1 cellular context compared by ENCODE assay signal in the genomic region with DNA sequence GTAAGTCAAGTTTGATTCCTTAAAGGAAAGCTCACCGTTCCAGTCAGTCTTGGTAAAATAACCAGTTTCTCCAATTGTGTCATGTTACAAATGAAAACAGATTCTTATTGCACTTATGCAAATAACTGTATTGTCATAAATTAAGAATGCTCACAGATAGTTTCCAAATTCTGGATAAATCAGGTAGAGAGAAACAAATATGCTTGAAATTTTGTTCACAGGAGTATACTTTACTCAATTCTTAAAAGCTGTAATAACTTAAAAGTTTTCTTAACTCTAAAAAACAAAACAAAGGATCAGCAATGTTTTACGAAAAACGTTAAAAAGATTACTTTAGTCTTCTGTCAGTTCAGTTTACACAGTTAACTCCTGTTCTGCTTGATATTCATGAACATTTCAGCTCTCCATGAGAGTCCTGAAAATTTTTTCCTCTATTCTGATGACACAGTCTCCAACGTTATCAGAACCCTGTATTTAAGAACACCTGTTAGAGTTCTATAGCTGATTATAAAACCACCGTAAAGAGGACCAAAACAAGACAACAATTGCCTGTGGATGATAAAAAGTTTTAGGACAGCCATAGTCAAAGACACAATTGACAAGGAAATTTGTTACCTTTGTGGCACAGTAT.
A peak's percentile ranks its signal among the peaks of the same experiment; 100 is the strongest.
TF ChIP-seq lines count a peak whose summit lies in the region.

No MANE protein-coding gene starts in this region.

TF ChIP-seq in K562, 482 proteins besides CTCF, POLR2A, EP300 and RAD21:
- TF ChIP-seq, protein P1, sequence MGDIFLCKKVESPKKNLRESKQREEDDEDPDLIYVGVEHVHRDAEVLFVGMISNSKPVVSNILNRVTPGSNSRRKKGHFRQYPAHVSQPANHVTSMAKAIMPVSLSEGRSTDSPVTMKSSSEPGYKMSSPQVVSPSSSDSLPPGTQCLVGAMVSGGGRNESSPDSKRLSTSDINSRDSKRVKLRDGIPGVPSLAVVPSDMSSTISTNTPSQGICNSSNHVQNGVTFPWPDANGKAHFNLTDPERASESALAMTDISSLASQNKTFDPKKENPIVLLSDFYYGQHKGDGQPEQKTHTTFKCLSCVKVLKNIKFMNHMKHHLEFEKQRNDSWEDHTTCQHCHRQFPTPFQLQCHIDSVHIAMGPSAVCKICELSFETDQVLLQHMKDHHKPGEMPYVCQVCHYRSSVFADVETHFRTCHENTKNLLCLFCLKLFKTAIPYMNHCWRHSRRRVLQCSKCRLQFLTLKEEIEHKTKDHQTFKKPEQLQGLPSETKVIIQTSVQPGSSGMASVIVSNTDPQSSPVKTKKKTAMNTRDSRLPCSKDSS (IDR thresholded peaks at IDR 0.05; ENCODE audit: low read depth, partially characterized antibody) = no peak
- TF ChIP-seq, protein P2, sequence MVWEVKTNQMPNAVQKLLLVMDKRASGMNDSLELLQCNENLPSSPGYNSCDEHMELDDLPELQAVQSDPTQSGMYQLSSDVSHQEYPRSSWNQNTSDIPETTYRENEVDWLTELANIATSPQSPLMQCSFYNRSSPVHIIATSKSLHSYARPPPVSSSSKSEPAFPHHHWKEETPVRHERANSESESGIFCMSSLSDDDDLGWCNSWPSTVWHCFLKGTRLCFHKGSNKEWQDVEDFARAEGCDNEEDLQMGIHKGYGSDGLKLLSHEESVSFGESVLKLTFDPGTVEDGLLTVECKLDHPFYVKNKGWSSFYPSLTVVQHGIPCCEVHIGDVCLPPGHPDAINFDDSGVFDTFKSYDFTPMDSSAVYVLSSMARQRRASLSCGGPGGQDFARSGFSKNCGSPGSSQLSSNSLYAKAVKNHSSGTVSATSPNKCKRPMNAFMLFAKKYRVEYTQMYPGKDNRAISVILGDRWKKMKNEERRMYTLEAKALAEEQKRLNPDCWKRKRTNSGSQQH (CRISPR knock-in tag; IDR thresholded peaks at IDR 0.05) = no peak
- TF ChIP-seq POLR2H (tag; IDR thresholded peaks at IDR 0.05; ENCODE audit: low read depth) (no peak), ZZZ3 (IDR thresholded peaks at IDR 0.05) (no peak), SOX6 (IDR thresholded peaks at IDR 0.05) (no peak), TRIM28 (IDR thresholded peaks at IDR 0.05) (peak; percentile 73; the same call in 1 of the 2 replicates), GATA2 (CRISPR knock-in tag; IDR thresholded peaks at IDR 0.05) (no peak), PCBP2 (IDR thresholded peaks at IDR 0.05; ENCODE audit: low read depth, low read length, poor library complexity, severe bottlenecking) (no peak), HDAC2 (IDR thresholded peaks at IDR 0.05) (no peak), CBX3 (IDR thresholded peaks at IDR 0.05; ENCODE audit: borderline replicate concordance in 1 of 2, low read length in 2 of 2) (peak in 1 of 2 experiments; percentile 87; a peak in 2 of 3 replicates), BRD9 (IDR thresholded peaks at IDR 0.05; ENCODE audit: low read depth, partially characterized antibody) (no peak), ZNF23 (CRISPR knock-in tag; IDR thresholded peaks at IDR 0.05) (no peak), RFX7 (CRISPR knock-in tag; IDR thresholded peaks at IDR 0.05) (no peak), CREBBP (IDR thresholded peaks at IDR 0.05; ENCODE audit: low read depth, low read length) (no peak), SMARCB1 (IDR thresholded peaks at IDR 0.05; ENCODE audit: insufficient read length, low read depth) (no peak), SMARCA4 (IDR thresholded peaks at IDR 0.05) (no peak)
- TF ChIP-seq, protein P3, sequence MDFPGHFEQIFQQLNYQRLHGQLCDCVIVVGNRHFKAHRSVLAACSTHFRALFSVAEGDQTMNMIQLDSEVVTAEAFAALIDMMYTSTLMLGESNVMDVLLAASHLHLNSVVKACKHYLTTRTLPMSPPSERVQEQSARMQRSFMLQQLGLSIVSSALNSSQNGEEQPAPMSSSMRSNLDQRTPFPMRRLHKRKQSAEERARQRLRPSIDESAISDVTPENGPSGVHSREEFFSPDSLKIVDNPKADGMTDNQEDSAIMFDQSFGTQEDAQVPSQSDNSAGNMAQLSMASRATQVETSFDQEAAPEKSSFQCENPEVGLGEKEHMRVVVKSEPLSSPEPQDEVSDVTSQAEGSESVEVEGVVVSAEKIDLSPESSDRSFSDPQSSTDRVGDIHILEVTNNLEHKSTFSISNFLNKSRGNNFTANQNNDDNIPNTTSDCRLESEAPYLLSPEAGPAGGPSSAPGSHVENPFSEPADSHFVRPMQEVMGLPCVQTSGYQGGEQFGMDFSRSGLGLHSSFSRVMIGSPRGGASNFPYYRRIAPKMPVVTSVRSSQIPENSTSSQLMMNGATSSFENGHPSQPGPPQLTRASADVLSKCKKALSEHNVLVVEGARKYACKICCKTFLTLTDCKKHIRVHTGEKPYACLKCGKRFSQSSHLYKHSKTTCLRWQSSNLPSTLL (IDR thresholded peaks at IDR 0.05) = no peak
- TF ChIP-seq, protein P4, sequence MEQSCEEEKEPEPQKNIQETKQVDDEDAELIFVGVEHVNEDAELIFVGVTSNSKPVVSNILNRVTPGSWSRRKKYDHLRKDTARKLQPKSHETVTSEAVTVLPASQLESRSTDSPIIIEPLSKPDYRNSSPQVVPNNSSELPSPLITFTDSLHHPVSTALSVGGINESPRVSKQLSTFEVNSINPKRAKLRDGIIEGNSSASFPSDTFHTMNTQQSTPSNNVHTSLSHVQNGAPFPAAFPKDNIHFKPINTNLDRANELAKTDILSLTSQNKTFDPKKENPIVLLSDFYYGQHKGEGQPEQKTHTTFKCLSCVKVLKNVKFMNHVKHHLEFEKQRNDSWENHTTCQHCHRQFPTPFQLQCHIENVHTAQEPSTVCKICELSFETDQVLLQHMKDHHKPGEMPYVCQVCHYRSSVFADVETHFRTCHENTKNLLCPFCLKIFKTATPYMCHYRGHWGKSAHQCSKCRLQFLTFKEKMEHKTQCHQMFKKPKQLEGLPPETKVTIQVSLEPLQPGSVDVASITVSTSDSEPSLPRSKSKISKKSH (CRISPR knock-in tag; IDR thresholded peaks at IDR 0.05) = 0 out of 2 replicates have a peak, but pooled peaks have one; percentile 36
- TF ChIP-seq, protein P5, sequence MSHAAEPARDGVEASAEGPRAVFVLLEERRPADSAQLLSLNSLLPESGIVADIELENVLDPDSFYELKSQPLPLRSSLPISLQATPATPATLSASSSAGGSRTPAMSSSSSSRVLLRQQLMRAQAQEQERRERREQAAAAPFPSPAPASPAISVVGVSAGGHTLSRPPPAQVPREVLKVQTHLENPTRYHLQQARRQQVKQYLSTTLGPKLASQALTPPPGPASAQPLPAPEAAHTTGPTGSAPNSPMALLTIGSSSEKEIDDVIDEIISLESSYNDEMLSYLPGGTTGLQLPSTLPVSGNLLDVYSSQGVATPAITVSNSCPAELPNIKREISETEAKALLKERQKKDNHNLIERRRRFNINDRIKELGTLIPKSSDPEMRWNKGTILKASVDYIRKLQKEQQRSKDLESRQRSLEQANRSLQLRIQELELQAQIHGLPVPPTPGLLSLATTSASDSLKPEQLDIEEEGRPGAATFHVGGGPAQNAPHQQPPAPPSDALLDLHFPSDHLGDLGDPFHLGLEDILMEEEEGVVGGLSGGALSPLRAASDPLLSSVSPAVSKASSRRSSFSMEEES (CRISPR knock-in tag; IDR thresholded peaks at IDR 0.05) = no peak
- TF ChIP-seq, protein P6, sequence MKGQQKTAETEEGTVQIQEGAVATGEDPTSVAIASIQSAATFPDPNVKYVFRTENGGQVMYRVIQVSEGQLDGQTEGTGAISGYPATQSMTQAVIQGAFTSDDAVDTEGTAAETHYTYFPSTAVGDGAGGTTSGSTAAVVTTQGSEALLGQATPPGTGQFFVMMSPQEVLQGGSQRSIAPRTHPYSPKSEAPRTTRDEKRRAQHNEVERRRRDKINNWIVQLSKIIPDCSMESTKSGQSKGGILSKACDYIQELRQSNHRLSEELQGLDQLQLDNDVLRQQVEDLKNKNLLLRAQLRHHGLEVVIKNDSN (CRISPR knock-in tag; IDR thresholded peaks at IDR 0.05) = no peak
- TF ChIP-seq, protein P7, sequence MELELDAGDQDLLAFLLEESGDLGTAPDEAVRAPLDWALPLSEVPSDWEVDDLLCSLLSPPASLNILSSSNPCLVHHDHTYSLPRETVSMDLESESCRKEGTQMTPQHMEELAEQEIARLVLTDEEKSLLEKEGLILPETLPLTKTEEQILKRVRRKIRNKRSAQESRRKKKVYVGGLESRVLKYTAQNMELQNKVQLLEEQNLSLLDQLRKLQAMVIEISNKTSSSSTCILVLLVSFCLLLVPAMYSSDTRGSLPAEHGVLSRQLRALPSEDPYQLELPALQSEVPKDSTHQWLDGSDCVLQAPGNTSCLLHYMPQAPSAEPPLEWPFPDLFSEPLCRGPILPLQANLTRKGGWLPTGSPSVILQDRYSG (tag; conservative IDR thresholded peaks at IDR 0.05; ENCODE audit: low read depth) = no peak
- TF ChIP-seq, protein P8, sequence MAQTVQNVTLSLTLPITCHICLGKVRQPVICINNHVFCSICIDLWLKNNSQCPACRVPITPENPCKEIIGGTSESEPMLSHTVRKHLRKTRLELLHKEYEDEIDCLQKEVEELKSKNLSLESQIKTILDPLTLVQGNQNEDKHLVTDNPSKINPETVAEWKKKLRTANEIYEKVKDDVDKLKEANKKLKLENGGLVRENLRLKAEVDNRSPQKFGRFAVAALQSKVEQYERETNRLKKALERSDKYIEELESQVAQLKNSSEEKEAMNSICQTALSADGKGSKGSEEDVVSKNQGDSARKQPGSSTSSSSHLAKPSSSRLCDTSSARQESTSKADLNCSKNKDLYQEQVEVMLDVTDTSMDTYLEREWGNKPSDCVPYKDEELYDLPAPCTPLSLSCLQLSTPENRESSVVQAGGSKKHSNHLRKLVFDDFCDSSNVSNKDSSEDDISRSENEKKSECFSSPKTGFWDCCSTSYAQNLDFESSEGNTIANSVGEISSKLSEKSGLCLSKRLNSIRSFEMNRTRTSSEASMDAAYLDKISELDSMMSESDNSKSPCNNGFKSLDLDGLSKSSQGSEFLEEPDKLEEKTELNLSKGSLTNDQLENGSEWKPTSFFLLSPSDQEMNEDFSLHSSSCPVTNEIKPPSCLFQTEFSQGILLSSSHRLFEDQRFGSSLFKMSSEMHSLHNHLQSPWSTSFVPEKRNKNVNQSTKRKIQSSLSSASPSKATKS (CRISPR knock-in tag; IDR thresholded peaks at IDR 0.05) = no peak
- TF ChIP-seq, protein P9, sequence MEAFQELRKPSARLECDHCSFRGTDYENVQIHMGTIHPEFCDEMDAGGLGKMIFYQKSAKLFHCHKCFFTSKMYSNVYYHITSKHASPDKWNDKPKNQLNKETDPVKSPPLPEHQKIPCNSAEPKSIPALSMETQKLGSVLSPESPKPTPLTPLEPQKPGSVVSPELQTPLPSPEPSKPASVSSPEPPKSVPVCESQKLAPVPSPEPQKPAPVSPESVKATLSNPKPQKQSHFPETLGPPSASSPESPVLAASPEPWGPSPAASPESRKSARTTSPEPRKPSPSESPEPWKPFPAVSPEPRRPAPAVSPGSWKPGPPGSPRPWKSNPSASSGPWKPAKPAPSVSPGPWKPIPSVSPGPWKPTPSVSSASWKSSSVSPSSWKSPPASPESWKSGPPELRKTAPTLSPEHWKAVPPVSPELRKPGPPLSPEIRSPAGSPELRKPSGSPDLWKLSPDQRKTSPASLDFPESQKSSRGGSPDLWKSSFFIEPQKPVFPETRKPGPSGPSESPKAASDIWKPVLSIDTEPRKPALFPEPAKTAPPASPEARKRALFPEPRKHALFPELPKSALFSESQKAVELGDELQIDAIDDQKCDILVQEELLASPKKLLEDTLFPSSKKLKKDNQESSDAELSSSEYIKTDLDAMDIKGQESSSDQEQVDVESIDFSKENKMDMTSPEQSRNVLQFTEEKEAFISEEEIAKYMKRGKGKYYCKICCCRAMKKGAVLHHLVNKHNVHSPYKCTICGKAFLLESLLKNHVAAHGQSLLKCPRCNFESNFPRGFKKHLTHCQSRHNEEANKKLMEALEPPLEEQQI (IDR thresholded peaks at IDR 0.05) = no peak
